In the genomic region with DNA sequence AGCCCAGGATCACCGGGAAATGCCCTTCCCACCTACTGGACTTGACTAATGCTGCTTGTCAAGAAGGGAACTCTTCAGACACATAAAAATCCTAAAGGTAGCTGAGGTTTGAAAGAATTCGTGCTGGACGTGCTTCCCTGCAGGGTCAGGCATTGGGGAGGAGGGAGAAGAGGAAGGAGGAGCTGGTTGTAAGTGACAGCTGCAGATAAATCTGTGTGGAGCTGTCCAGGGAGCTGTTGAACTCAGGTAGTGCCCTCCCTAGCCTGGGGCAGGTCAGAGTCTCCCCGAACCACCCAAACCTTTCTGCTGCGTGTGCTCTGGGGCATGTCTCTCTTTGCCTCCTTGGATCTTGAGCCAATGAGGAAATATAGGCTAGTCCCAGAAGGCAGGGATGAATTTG, we compare ENCODE assay signal across 1 cellular context.
TF ChIP-seq lines count a peak whose summit lies in the region.

No MANE protein-coding gene starts in this region.

TF ChIP-seq in K562, 482 proteins besides CTCF, POLR2A, EP300 and RAD21 (continued from another document):
- TF ChIP-seq SRSF9 (IDR thresholded peaks at IDR 0.05; ENCODE audit: borderline replicate concordance, low read depth, low read length) (no peak), POLR2B (IDR thresholded peaks at IDR 0.05; ENCODE audit: low read depth, partially characterized antibody) (no peak), SREBF2 (CRISPR knock-in tag; IDR thresholded peaks at IDR 0.05) (no peak), PHB (CRISPR knock-in tag; IDR thresholded peaks at IDR 0.05) (no peak), NR4A1 (CRISPR knock-in tag; IDR thresholded peaks at IDR 0.05) (no peak), NR4A1 (tag; IDR thresholded peaks at IDR 0.05) (no peak), EHMT2 (IDR thresholded peaks at IDR 0.05) (peak; percentile 50; the same call in 1 of the 2 replicates), POLR2G (IDR thresholded peaks at IDR 0.05; ENCODE audit: low read depth, low read length) (no peak), ETS2 (tag; IDR thresholded peaks at IDR 0.05; ENCODE audit: borderline replicate concordance, poor library complexity, severe bottlenecking) (no peak), MCM5 (IDR thresholded peaks at IDR 0.05; ENCODE audit: low read depth) (no peak), ZNF263 (CRISPR knock-in tag; IDR thresholded peaks at IDR 0.05; ENCODE audit: borderline replicate concordance) (peak; percentile 99), NCOR1 (IDR thresholded peaks at IDR 0.05) (no peak)
- TF ChIP-seq, protein P1, sequence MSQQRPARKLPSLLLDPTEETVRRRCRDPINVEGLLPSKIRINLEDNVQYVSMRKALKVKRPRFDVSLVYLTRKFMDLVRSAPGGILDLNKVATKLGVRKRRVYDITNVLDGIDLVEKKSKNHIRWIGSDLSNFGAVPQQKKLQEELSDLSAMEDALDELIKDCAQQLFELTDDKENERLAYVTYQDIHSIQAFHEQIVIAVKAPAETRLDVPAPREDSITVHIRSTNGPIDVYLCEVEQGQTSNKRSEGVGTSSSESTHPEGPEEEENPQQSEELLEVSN (IDR thresholded peaks at IDR 0.05; ENCODE audit: borderline replicate concordance in 1 of 2, extremely low read depth in 1 of 2, insufficient read depth in 1 of 2, insufficient read length in 1 of 2, low read depth in 1 of 2, low read length in 1 of 2, poor library complexity in 1 of 2, severe bottlenecking in 1 of 2): no peak
